In genomic region chr11:2807801-2808241, GRCh38 we compare ENCODE assay signal across 13 cellular contexts.
DNase-seq lines count a peak whose midpoint lies in the region; ATAC-seq and TF ChIP-seq lines count a peak whose summit lies in the region.
"Had no signal": no experiment of that assay in that cellular context is flagged by ENCODE, and none has a peak within 500 bp of the region (broad histone marks: within the 10 kb centered on the region; RNA-seq: fewer than 3 reads in every experiment).

No MANE protein-coding gene starts in this region.

- no peaks in the 10 kb centered on the region for H3K36me3 ChIP-seq in uterus

- no peaks in the 10 kb centered on the region for H3K9me3 Mint-ChIP-seq in activated naive CD4-positive, alpha-beta T cell treated with anti-CD3 and anti-CD28 coated beads for 36 hours
- H3K9me3 Mint-ChIP-seq in osteocyte (ENCODE audit: unreplicated experiment): peaks cover 12% of the 10 kb centered on the region
- H3K9me3 Mint-ChIP-seq: effector memory CD8-positive, alpha-beta T cell had no signal

- H3K27ac Mint-ChIP-seq in activated naive CD4-positive, alpha-beta T cell treated with anti-CD3 and anti-CD28 coated beads for 36 hours: no peak overlapping the region
- H3K27ac Mint-ChIP-seq in osteocyte (ENCODE audit: unreplicated experiment): no peak overlapping the region
- H3K27ac Mint-ChIP-seq: effector memory CD8-positive, alpha-beta T cell had no signal

- no peak overlapping the region for H3K4me3 ChIP-seq in uterus
- H3K4me3 ChIP-seq: lung had no signal

- peak; percentile 5 for DNase-seq in activated naive CD4-positive, alpha-beta T cell treated with anti-CD3 and anti-CD28 coated beads, Interleukin-2, amount 50 U/mL, for 16 hours
- DNase-seq in activated naive CD4-positive, alpha-beta T cell treated with anti-CD3 and anti-CD28 coated beads for 36 hours: no peak
- peak; percentile 20 for DNase-seq in left cardiac atrium
- peak; percentile 77 for DNase-seq in osteocyte (ENCODE audit: extremely low spot score, unreplicated experiment)
- peak; percentile 34 to 39 for DNase-seq in uterus
- no peak for DNase-seq in effector CD8-positive, alpha-beta T cell (lab: John Stamatoyannopoulos, UW)
- DNase-seq in GDM1 (lab: John Stamatoyannopoulos, UW): no peak
- DNase-seq: amniotic stem cell; effector memory CD8-positive, alpha-beta T cell; NCI-H187 had no signal

- no peak for TF ChIP-seq POLR2A in uterus (IDR thresholded peaks at IDR 0.05)

- CTCF ChIA-PET in activated naive CD4-positive, alpha-beta T cell treated with anti-CD3 and anti-CD28 coated beads for 36 hours (lab: Charles Lee): no interaction called here

- no peak overlapping the region for H3K4me3 Mint-ChIP-seq in activated naive CD4-positive, alpha-beta T cell treated with anti-CD3 and anti-CD28 coated beads for 36 hours
- H3K4me3 Mint-ChIP-seq in osteocyte (ENCODE audit: unreplicated experiment): no peak overlapping the region
- H3K4me3 Mint-ChIP-seq: effector memory CD8-positive, alpha-beta T cell had no signal

- H3K36me3 Mint-ChIP-seq in activated naive CD4-positive, alpha-beta T cell treated with anti-CD3 and anti-CD28 coated beads for 36 hours (ENCODE audit: low read depth): peaks cover 1% of the 10 kb centered on the region
- no peaks in the 10 kb centered on the region for H3K36me3 Mint-ChIP-seq in osteocyte (ENCODE audit: unreplicated experiment)

- peaks cover 20 to 32% of the 10 kb centered on the region in 2 donors for H3K4me1 ChIP-seq in uterus

- no peak for ATAC-seq in left cardiac atrium
- ATAC-seq in HG02763 (IDR thresholded peaks at IDR 0.05; ENCODE audit: unreplicated experiment): no peak
- ATAC-seq: effector memory CD8-positive, alpha-beta T cell; HCT116 had no signal

- peaks cover 18% of the 10 kb centered on the region for H3K4me1 Mint-ChIP-seq in activated naive CD4-positive, alpha-beta T cell treated with anti-CD3 and anti-CD28 coated beads for 36 hours (ENCODE audit: low read depth)
- peaks cover 15% of the 10 kb centered on the region for H3K4me1 Mint-ChIP-seq in osteocyte (ENCODE audit: unreplicated experiment)

- H3K27me3 ChIP-seq in uterus: no peaks in the 10 kb centered on the region

- intact Hi-C loops in activated naive CD4-positive, alpha-beta T cell treated with anti-CD3 and anti-CD28 coated beads for 36 hours (cut with micrococcal nuclease): no loop called here
- intact Hi-C loops in left cardiac atrium (cut with DNase I): no loop called here
- intact Hi-C loops in uterus (cut with DNase I; ENCODE audit: low total_unique reads): no loop called here

- H3K9me3 ChIP-seq in uterus: no peaks in the 10 kb centered on the region

- peak overlapping the region; percentile 80 to 87 for H3K27ac ChIP-seq in uterus

- no peaks in the 10 kb centered on the region for H3K27me3 Mint-ChIP-seq in activated naive CD4-positive, alpha-beta T cell treated with anti-CD3 and anti-CD28 coated beads for 36 hours (ENCODE audit: low read depth)
- peaks cover 26% of the 10 kb centered on the region for H3K27me3 Mint-ChIP-seq in osteocyte (ENCODE audit: unreplicated experiment)

- TF ChIP-seq CTCF in osteocyte (IDR thresholded peaks at IDR 0.05) (no peak), uterus (IDR thresholded peaks at IDR 0.05) (no peak)

Comparison
In these comparisons a context has a peak if more than half of its experiments do, and no peak if none do; other contexts are left out.
1. DNase-seq: peak in activated naive CD4-positive, alpha-beta T cell treated with anti-CD3 and anti-CD28 coated beads, Interleukin-2, amount 50 U/mL, for 16 hours (single experiment), left cardiac atrium (single experiment), osteocyte (single experiment) and uterus (2 of 2); none in activated naive CD4-positive, alpha-beta T cell treated with anti-CD3 and anti-CD28 coated beads for 36 hours (single experiment), effector CD8-positive, alpha-beta T cell (single experiment) and GDM1 (single experiment).